Comparison of ENCODE assay signal across 2 cellular contexts in genomic region chr7:22205631-22206030, GRCh38.
TF ChIP-seq lines count a peak whose summit lies in the region.

No MANE protein-coding gene starts in this region.

TF ChIP-seq in liver, 16 proteins besides CTCF, POLR2A, EP300 and RAD21 (continued from another document):
- TF ChIP-seq, protein P1, sequence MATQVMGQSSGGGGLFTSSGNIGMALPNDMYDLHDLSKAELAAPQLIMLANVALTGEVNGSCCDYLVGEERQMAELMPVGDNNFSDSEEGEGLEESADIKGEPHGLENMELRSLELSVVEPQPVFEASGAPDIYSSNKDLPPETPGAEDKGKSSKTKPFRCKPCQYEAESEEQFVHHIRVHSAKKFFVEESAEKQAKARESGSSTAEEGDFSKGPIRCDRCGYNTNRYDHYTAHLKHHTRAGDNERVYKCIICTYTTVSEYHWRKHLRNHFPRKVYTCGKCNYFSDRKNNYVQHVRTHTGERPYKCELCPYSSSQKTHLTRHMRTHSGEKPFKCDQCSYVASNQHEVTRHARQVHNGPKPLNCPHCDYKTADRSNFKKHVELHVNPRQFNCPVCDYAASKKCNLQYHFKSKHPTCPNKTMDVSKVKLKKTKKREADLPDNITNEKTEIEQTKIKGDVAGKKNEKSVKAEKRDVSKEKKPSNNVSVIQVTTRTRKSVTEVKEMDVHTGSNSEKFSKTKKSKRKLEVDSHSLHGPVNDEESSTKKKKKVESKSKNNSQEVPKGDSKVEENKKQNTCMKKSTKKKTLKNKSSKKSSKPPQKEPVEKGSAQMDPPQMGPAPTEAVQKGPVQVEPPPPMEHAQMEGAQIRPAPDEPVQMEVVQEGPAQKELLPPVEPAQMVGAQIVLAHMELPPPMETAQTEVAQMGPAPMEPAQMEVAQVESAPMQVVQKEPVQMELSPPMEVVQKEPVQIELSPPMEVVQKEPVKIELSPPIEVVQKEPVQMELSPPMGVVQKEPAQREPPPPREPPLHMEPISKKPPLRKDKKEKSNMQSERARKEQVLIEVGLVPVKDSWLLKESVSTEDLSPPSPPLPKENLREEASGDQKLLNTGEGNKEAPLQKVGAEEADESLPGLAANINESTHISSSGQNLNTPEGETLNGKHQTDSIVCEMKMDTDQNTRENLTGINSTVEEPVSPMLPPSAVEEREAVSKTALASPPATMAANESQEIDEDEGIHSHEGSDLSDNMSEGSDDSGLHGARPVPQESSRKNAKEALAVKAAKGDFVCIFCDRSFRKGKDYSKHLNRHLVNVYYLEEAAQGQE (IDR thresholded peaks at IDR 0.05), result no peak
- TF ChIP-seq ATF3 (IDR thresholded peaks at IDR 0.05) (no peak), GABPA (IDR thresholded peaks at IDR 0.05 in 1 of 2, conservative IDR thresholded peaks at IDR 0.05 in 1 of 2) (no peak), EGR1 (IDR thresholded peaks at IDR 0.05; ENCODE audit: low read depth in 2 of 2) (no peak), HNF4G (IDR thresholded peaks at IDR 0.05) (no peak), RXRA (IDR thresholded peaks at IDR 0.05) (no peak), SP1 (IDR thresholded peaks at IDR 0.05) (peak; percentile 35), NR2F2 (IDR thresholded peaks at IDR 0.05) (peak; percentile 52), HNF4A (conservative IDR thresholded peaks at IDR 0.05) (no peak), TAF1 (conservative IDR thresholded peaks at IDR 0.05) (no peak), FOXA1 (IDR thresholded peaks at IDR 0.05) (no peak)

TF ChIP-seq in HepG2, 621 proteins besides CTCF, POLR2A, EP300 and RAD21 (continued from another document):
- TF ChIP-seq MAFF (IDR thresholded peaks at IDR 0.05; ENCODE audit: low read depth, low read length), result no peak
- no peak for TF ChIP-seq ZFP36L2 (CRISPR knock-in tag; IDR thresholded peaks at IDR 0.05)
- no peak for TF ChIP-seq TARDBP (CRISPR knock-in tag; IDR thresholded peaks at IDR 0.05)
- TF ChIP-seq, protein P2, sequence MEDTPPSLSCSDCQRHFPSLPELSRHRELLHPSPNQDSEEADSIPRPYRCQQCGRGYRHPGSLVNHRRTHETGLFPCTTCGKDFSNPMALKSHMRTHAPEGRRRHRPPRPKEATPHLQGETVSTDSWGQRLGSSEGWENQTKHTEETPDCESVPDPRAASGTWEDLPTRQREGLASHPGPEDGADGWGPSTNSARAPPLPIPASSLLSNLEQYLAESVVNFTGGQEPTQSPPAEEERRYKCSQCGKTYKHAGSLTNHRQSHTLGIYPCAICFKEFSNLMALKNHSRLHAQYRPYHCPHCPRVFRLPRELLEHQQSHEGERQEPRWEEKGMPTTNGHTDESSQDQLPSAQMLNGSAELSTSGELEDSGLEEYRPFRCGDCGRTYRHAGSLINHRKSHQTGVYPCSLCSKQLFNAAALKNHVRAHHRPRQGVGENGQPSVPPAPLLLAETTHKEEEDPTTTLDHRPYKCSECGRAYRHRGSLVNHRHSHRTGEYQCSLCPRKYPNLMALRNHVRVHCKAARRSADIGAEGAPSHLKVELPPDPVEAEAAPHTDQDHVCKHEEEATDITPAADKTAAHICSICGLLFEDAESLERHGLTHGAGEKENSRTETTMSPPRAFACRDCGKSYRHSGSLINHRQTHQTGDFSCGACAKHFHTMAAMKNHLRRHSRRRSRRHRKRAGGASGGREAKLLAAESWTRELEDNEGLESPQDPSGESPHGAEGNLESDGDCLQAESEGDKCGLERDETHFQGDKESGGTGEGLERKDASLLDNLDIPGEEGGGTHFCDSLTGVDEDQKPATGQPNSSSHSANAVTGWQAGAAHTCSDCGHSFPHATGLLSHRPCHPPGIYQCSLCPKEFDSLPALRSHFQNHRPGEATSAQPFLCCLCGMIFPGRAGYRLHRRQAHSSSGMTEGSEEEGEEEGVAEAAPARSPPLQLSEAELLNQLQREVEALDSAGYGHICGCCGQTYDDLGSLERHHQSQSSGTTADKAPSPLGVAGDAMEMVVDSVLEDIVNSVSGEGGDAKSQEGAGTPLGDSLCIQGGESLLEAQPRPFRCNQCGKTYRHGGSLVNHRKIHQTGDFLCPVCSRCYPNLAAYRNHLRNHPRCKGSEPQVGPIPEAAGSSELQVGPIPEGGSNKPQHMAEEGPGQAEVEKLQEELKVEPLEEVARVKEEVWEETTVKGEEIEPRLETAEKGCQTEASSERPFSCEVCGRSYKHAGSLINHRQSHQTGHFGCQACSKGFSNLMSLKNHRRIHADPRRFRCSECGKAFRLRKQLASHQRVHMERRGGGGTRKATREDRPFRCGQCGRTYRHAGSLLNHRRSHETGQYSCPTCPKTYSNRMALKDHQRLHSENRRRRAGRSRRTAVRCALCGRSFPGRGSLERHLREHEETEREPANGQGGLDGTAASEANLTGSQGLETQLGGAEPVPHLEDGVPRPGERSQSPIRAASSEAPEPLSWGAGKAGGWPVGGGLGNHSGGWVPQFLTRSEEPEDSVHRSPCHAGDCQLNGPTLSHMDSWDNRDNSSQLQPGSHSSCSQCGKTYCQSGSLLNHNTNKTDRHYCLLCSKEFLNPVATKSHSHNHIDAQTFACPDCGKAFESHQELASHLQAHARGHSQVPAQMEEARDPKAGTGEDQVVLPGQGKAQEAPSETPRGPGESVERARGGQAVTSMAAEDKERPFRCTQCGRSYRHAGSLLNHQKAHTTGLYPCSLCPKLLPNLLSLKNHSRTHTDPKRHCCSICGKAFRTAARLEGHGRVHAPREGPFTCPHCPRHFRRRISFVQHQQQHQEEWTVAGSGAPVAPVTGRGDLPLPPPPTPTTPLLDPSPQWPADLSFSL (CRISPR knock-in tag; IDR thresholded peaks at IDR 0.05), result no peak
- no peak for TF ChIP-seq ZNF343 (CRISPR knock-in tag; IDR thresholded peaks at IDR 0.05)
- TF ChIP-seq FOXA1 (IDR thresholded peaks at IDR 0.05), result no peak
- TF ChIP-seq FOXA1 (CRISPR knock-in tag; IDR thresholded peaks at IDR 0.05), result no peak
- no peak for TF ChIP-seq ZNF138 (CRISPR knock-in tag; IDR thresholded peaks at IDR 0.05; ENCODE audit: low read depth)
- TF ChIP-seq, protein P3, sequence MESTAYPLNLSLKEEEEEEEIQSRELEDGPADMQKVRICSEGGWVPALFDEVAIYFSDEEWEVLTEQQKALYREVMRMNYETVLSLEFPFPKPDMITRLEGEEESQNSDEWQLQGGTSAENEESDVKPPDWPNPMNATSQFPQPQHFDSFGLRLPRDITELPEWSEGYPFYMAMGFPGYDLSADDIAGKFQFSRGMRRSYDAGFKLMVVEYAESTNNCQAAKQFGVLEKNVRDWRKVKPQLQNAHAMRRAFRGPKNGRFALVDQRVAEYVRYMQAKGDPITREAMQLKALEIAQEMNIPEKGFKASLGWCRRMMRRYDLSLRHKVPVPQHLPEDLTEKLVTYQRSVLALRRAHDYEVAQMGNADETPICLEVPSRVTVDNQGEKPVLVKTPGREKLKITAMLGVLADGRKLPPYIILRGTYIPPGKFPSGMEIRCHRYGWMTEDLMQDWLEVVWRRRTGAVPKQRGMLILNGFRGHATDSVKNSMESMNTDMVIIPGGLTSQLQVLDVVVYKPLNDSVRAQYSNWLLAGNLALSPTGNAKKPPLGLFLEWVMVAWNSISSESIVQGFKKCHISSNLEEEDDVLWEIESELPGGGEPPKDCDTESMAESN (CRISPR knock-in tag; conservative IDR thresholded peaks at IDR 0.05), result no peak
